ENCODE assay signal across 11 cellular contexts in genomic region chr12:123055281-123055766, GRCh38.
DNase-seq lines count a peak whose midpoint lies in the region; ATAC-seq and TF ChIP-seq lines count a peak whose summit lies in the region.
"Had no signal": no experiment of that assay in that cellular context is flagged by ENCODE, and none has a peak within 500 bp of the region (broad histone marks: within the 10 kb centered on the region; RNA-seq: fewer than 3 reads in every experiment).

No MANE protein-coding gene starts in this region.

- no peak overlapping the region for H3K9ac ChIP-seq in IMR-90 (ENCODE audit: low read depth, low read length)
- H3K9ac ChIP-seq in skeletal muscle tissue (ENCODE audit: low read depth in 1 of 3, low read length in 3 of 3) = no peak overlapping the region

- peaks cover 24% of the 10 kb centered on the region; the same call in 1 of the 2 replicates for H4K20me1 ChIP-seq in IMR-90 (ENCODE audit: insufficient read depth, low read length)

- H3K56ac ChIP-seq in IMR-90 (ENCODE audit: extremely low read depth, insufficient read depth, low read length) = no peak overlapping the region

- H3K9me1 ChIP-seq in IMR-90 (ENCODE audit: insufficient read depth, low read length) = peaks cover 25% of the 10 kb centered on the region

- no TSS peak for BruUV-seq in IMR-90 (replicated peaks; lab: Mats Ljungman, UMichigan)

- TF ChIP-seq CTCF in IMR-90 (conservative IDR thresholded peaks at IDR 0.05; ENCODE audit: low read depth, low read length) (no peak), brain (conservative IDR thresholded peaks at IDR 0.05) (no peak)

- H2BK20ac ChIP-seq in IMR-90 (ENCODE audit: low read depth, low read length) = no peak overlapping the region

- no peaks in the 10 kb centered on the region for H3K27me3 Mint-ChIP-seq in brain
- H3K27me3 Mint-ChIP-seq: activated CD8-positive, alpha-beta memory T cell treated with anti-CD3 and anti-CD28 coated beads, Interleukin-2, amount 10 ng/mL, durations not matched to agents 7 days and 5 days had no signal

- H3K27ac ChIP-seq in IMR-90 (ENCODE audit: insufficient read depth, low read length) (no peak overlapping the region), skeletal muscle tissue (ENCODE audit: low read depth, low read length) (peak overlapping the region; percentile 18)

- in situ Hi-C loops in IMR-90 (cut with MboI; ENCODE audit: low sequenced_read_pairs) = no loop called here

- no peak overlapping the region for H2BK120ac ChIP-seq in IMR-90 (ENCODE audit: low read depth, low read length)

- no peak overlapping the region for H3K23ac ChIP-seq in IMR-90 (ENCODE audit: low read depth, low read length)

- H4K91ac ChIP-seq in IMR-90 (ENCODE audit: insufficient read depth, low read depth, low read length) = no peak overlapping the region

- H2AFZ ChIP-seq in IMR-90 (replicated peaks; ENCODE audit: low read length, poor library complexity) = no peak overlapping the region

- H2BK15ac ChIP-seq in IMR-90 (ENCODE audit: low read depth, low read length) = no peak overlapping the region

- H3K79me1 ChIP-seq in IMR-90 (ENCODE audit: low read depth in 1 of 2, low read length in 2 of 2) = peaks cover 0 to 15% of the 10 kb centered on the region in 2 experiments; a peak in 2 of 4 replicates

- H3K4ac ChIP-seq in IMR-90 (ENCODE audit: low read depth, low read length) = 0 out of 2 replicates have a peak overlapping the region, but pooled peaks have one; percentile 16

- H3K4me3 ChIP-seq in IMR-90 (ENCODE audit: insufficient read depth, low read depth, low read length) = no peak overlapping the region
- H3K4me3 ChIP-seq in skeletal muscle tissue (ENCODE audit: low read length in 3 of 3) = no peak overlapping the region

- intact Hi-C loops in IMR-90 (cut with micrococcal nuclease) = no loop called here

- dilution Hi-C loops in IMR-90 (cut with HindIII; ENCODE audit: low sequenced_read_pairs, unreplicated experiment) = no loop called here

- H3K4me1 ChIP-seq in IMR-90 (ENCODE audit: control insufficient read depth, insufficient read depth, low read length) (peaks cover 20% of the 10 kb centered on the region), skeletal muscle tissue (ENCODE audit: control insufficient read depth in 3 of 3, insufficient read depth in 3 of 3, low read length in 3 of 3) (peaks cover 31 to 59% (median 46%) of the 10 kb centered on the region in 3 donors)

- CTCF ChIA-PET in IMR-90 (lab: Yijun Ruan, JAX) = interaction anchor here (1.5 kb wide), 1 partner anchor 13 kb away, joined by 3 read pairs; no protein-coding TSS in a partner anchor

- H4K5ac ChIP-seq in IMR-90 (ENCODE audit: low read depth, low read length) = no peak overlapping the region

- H3K4me2 ChIP-seq in IMR-90 (ENCODE audit: low read depth, low read length) = no peak overlapping the region

- H3K9me3 ChIP-seq in IMR-90 (ENCODE audit: control insufficient read depth, insufficient read depth, low read length) (no peaks in the 10 kb centered on the region), skeletal muscle tissue (ENCODE audit: control insufficient read depth in 3 of 3, low read length in 3 of 3) (no peaks in the 10 kb centered on the region)

- H2AK9ac ChIP-seq in IMR-90 (replicated peaks; ENCODE audit: low read depth, low read length, poor library complexity) = no peak overlapping the region

- no peaks in the 10 kb centered on the region for H3K9me3 Mint-ChIP-seq in brain
- H3K9me3 Mint-ChIP-seq: activated naive CD4-positive, alpha-beta T cell treated with anti-CD3 and anti-CD28 coated beads, Interleukin-2, amount 50 U/mL, for 72 hours had no signal

- peak overlapping the region; percentile 38 to 95 (median 91) for H3K27ac Mint-ChIP-seq in brain
- H3K27ac Mint-ChIP-seq: activated CD8-positive, alpha-beta memory T cell treated with anti-CD3 and anti-CD28 coated beads, Interleukin-2, amount 10 ng/mL, durations not matched to agents 7 days and 5 days had no signal

- H4K8ac ChIP-seq in IMR-90 (ENCODE audit: low read depth in 2 of 2, low read length in 2 of 2) = no peak overlapping the region

- H3K27me3 ChIP-seq in IMR-90 (ENCODE audit: control insufficient read depth, insufficient read depth, low read length) (no peaks in the 10 kb centered on the region), skeletal muscle tissue (ENCODE audit: control insufficient read depth in 3 of 3, insufficient read depth in 3 of 3, low read length in 3 of 3) (no peaks in the 10 kb centered on the region)

- peak overlapping the region in 3 of 5 experiments; percentile 21 to 35 (median 29) for H3K4me3 Mint-ChIP-seq in brain
- H3K4me3 Mint-ChIP-seq: activated CD8-positive, alpha-beta memory T cell treated with anti-CD3 and anti-CD28 coated beads, Interleukin-2, amount 10 ng/mL, durations not matched to agents 7 days and 5 days had no signal

- no peaks in the 10 kb centered on the region for H3K36me3 Mint-ChIP-seq in brain
- H3K36me3 Mint-ChIP-seq: activated CD8-positive, alpha-beta memory T cell treated with anti-CD3 and anti-CD28 coated beads, Interleukin-2, amount 10 ng/mL, durations not matched to agents 7 days and 5 days; activated naive CD4-positive, alpha-beta T cell treated with anti-CD3 and anti-CD28 coated beads, Interleukin-2, amount 50 U/mL, for 72 hours had no signal

- no peaks in the 10 kb centered on the region for H3K36me3 ChIP-seq in IMR-90 (ENCODE audit: control insufficient read depth, insufficient read depth, low read length)
- no peaks in the 10 kb centered on the region for H3K36me3 ChIP-seq in skeletal muscle tissue (ENCODE audit: control insufficient read depth in 3 of 3, insufficient read depth in 3 of 3, low read length in 3 of 3)
- H3K36me3 ChIP-seq: WERI-Rb-1 had no signal

- ATAC-seq in IMR-90 (ENCODE audit: low read depth) = no peak
- ATAC-seq in GM21576 (IDR thresholded peaks at IDR 0.05; ENCODE audit: unreplicated experiment) = no peak
- ATAC-seq: activated CD8-positive, alpha-beta memory T cell treated with anti-CD3 and anti-CD28 coated beads, Interleukin-2, amount 10 ng/mL, durations not matched to agents 7 days and 5 days had no signal

- no peak overlapping the region for H2BK5ac ChIP-seq in IMR-90 (ENCODE audit: low read depth, low read length, poor library complexity, severe bottlenecking)

- 79% methylated on average over 5 of the region's 8 CpGs; no CpG with 5 or more reads in 1 of the 2 experiments for WGBS in IMR-90 (ENCODE audit: extremely low coverage in 2 of 2, insufficient read length in 1 of 2), 2 experiments

- H3K18ac ChIP-seq in IMR-90 (ENCODE audit: low read depth, low read length) = no peak overlapping the region

- DNase-seq in IMR-90 (no peak), NCI-H2171 treated with DMSO at 0.1 percent for 48 hours (lab: John Stamatoyannopoulos, UW) (peak; percentile 98), erythroblast (lab: John Stamatoyannopoulos, UW) (no peak), foreskin melanocyte (no peak)
- DNase-seq: activated CD8-positive, alpha-beta memory T cell treated with anti-CD3 and anti-CD28 coated beads, Interleukin-2, amount 10 ng/mL, durations not matched to agents 7 days and 5 days; central memory CD4-positive, alpha-beta T cell; WERI-Rb-1 had no signal

- TF ChIP-seq POLR2A in IMR-90 (IDR thresholded peaks at IDR 0.05; ENCODE audit: low read depth, low read length) (no peak), erythroblast (IDR thresholded peaks at IDR 0.05; ENCODE audit: low read length) (no peak)

- H3K14ac ChIP-seq in IMR-90 (replicated peaks; ENCODE audit: low read depth, low read length) = no peak overlapping the region

- H2AK5ac ChIP-seq in IMR-90 (ENCODE audit: low read depth, low read length) = no peak overlapping the region

- no peak for TF ChIP-seq RAD21 in IMR-90 (IDR thresholded peaks at IDR 0.05; ENCODE audit: low read length)

- H3K4me1 Mint-ChIP-seq in brain = peaks cover 43% of the 10 kb centered on the region

- POLR2A ChIA-PET in IMR-90 (lab: Charles Lee; ENCODE audit: unreplicated experiment) = no interaction called here

TF ChIP-seq in IMR-90, 13 proteins besides CTCF, POLR2A, EP300 and RAD21:
- TF ChIP-seq SMC3 (IDR thresholded peaks at IDR 0.05; ENCODE audit: low read depth, low read length) = no peak
- no peak for TF ChIP-seq MAZ (IDR thresholded peaks at IDR 0.05; ENCODE audit: borderline replicate concordance, low read depth, low read length)
- TF ChIP-seq USF2 (IDR thresholded peaks at IDR 0.05; ENCODE audit: low read depth, low read length) = no peak
- TF ChIP-seq RFX5 (IDR thresholded peaks at IDR 0.05; ENCODE audit: low read depth, low read length) = no peak
- no peak for TF ChIP-seq CEBPB (IDR thresholded peaks at IDR 0.05; ENCODE audit: low read depth, low read length)
- no peak for TF ChIP-seq RCOR1 (IDR thresholded peaks at IDR 0.05; ENCODE audit: insufficient replicate concordance, low read length)
- TF ChIP-seq CHD1 (IDR thresholded peaks at IDR 0.05; ENCODE audit: low read depth, low read length) = no peak
- TF ChIP-seq FOS (IDR thresholded peaks at IDR 0.05; ENCODE audit: low read depth, low read length) = no peak
- TF ChIP-seq NFE2L2 (IDR thresholded peaks at IDR 0.05; ENCODE audit: low read depth, low read length) = no peak
- no peak for TF ChIP-seq MXI1 (IDR thresholded peaks at IDR 0.05; ENCODE audit: borderline replicate concordance, low read depth, low read length)
- TF ChIP-seq MAFK (IDR thresholded peaks at IDR 0.05; ENCODE audit: low read depth, low read length) = no peak
- TF ChIP-seq BHLHE40 (IDR thresholded peaks at IDR 0.05; ENCODE audit: low read depth, low read length) = no peak
- no peak for TF ChIP-seq ELK1 (IDR thresholded peaks at IDR 0.05; ENCODE audit: borderline replicate concordance, low read depth, low read length)
